Comparison of ENCODE assay signal across 8 cellular contexts in genomic region chr20:49915380-49916145, GRCh38. TPM values are rescaled to one million over a fixed set of nuclear protein-coding genes. Genes with fewer than 3 reads are reported as not detected.
DNase-seq lines count a peak whose midpoint lies in the region; FAIRE-seq and TF ChIP-seq lines count a peak whose summit lies in the region.

SPATA2 (minus strand) TSS chr20:49915529; CDS start chr20:49908490, 7,039 bp downstream.

- H3K4me1 Mint-ChIP-seq in neural crest cell, result peaks cover 30% of the 10 kb centered on the region

- H3K9ac ChIP-seq in Loucy (ENCODE audit: low read depth, low read length, poor library complexity, severe bottlenecking), result peak within 1 kb of the TSS; percentile 74

- H3K36me3 ChIP-seq in Loucy (ENCODE audit: insufficient read depth, low read length), result no peaks in the 10 kb centered on the region
- H3K36me3 ChIP-seq in stomach, result peaks cover 0 to 2% (median 0%) of the 10 kb centered on the region in 4 donors

- no peaks in the 10 kb centered on the region for H3K9me3 ChIP-seq in Loucy (ENCODE audit: insufficient read depth, low read depth, low read length)
- no peaks in the 10 kb centered on the region for H3K9me3 ChIP-seq in stomach

- H3K4me3 ChIP-seq in Loucy (ENCODE audit: low read length, poor library complexity, severe bottlenecking), result peak within 1 kb of the TSS; percentile 80
- peak within 1 kb of the TSS; percentile 87 to 99 for H3K4me3 ChIP-seq in foreskin fibroblast (ENCODE audit: low read depth in 1 of 2, low read length in 2 of 2)
- H3K4me3 ChIP-seq in stomach, result peak within 1 kb of the TSS; percentile 74 to 100 (median 90)

- H2AFZ ChIP-seq in Loucy (ENCODE audit: low read length), result peak within 1 kb of the TSS; percentile 93

- H3K27ac ChIP-seq in stomach, result peak within 1 kb of the TSS; percentile 93 to 99 (median 96)

- H3K9me3 Mint-ChIP-seq in neural crest cell, result no peaks in the 10 kb centered on the region

- FAIRE-seq in H54 (lab: Jason Lieb, UNC), result no peak

- TF ChIP-seq CTCF in Loucy (conservative IDR thresholded peaks at IDR 0.05; ENCODE audit: low read length) (no peak), foreskin fibroblast (IDR thresholded peaks at IDR 0.05; ENCODE audit: low read depth, low read length) (no peak), neural crest cell (conservative IDR thresholded peaks at IDR 0.05) (no peak), stomach (IDR thresholded peaks at IDR 0.05) (no peak)

- intact Hi-C loops in stomach (cut with DNase I; ENCODE audit: low total_unique reads), result no loop called here

- peak; percentile 97 for DNase-seq in ELF-1 (ENCODE audit: low read depth, low spot score)
- peak; percentile 95 for DNase-seq in H54 (ENCODE audit: insufficient read length, low spot score)
- peak; percentile 91 to 95 for DNase-seq in SHP77 (lab: John Stamatoyannopoulos, UW)
- peak; percentile 97 for DNase-seq in activated effector memory CD4-positive, alpha-beta T cell treated with anti-CD3 and anti-CD28 coated beads, Interleukin-2, amount 50 U/mL, for 16 hours
- DNase-seq in foreskin fibroblast, result peak; percentile 92 to 98
- DNase-seq in neural crest cell (ENCODE audit: low read depth, low spot score), result peak; percentile 91
- peak; percentile 98 for DNase-seq in stomach

- H3K36me3 Mint-ChIP-seq in neural crest cell (ENCODE audit: low read depth), result no peaks in the 10 kb centered on the region

- no peaks in the 10 kb centered on the region for H3F3A ChIP-seq in Loucy (ENCODE audit: low read depth)

- peaks cover 39% of the 10 kb centered on the region for H3K79me2 ChIP-seq in Loucy (ENCODE audit: insufficient read depth, low read length)

- peaks cover 30% of the 10 kb centered on the region for H3K4me1 ChIP-seq in Loucy (ENCODE audit: insufficient read depth, low read length, poor library complexity, severe bottlenecking)
- peaks cover 26 to 62% (median 46%) of the 10 kb centered on the region in 4 donors for H3K4me1 ChIP-seq in stomach

- H3K27me3 ChIP-seq in Loucy (ENCODE audit: insufficient read depth, low read length, poor library complexity, severe bottlenecking) (no peaks in the 10 kb centered on the region), stomach (no peaks in the 10 kb centered on the region)

- H3K4me2 ChIP-seq in Loucy (ENCODE audit: low read depth, low read length, poor library complexity, severe bottlenecking), result peak within 1 kb of the TSS; percentile 100

- TF ChIP-seq EP300 in stomach (IDR thresholded peaks at IDR 0.05), result no peak

- TF ChIP-seq POLR2A in H54 (IDR thresholded peaks at IDR 0.05; ENCODE audit: low read depth, low read length) (peak; percentile 58), stomach (IDR thresholded peaks at IDR 0.05) (peak in 1 of 4 donors; percentile 39)

- H3K9me2 ChIP-seq in Loucy (replicated peaks; ENCODE audit: low read depth, low read length), result no peaks in the 10 kb centered on the region

- peaks cover 24% of the 10 kb centered on the region for H4K20me1 ChIP-seq in Loucy (ENCODE audit: insufficient read depth, low read length, poor library complexity, severe bottlenecking)

- peak within 1 kb of the TSS; percentile 96 for H3K4me3 Mint-ChIP-seq in neural crest cell

- peaks cover 3% of the 10 kb centered on the region for H3K27me3 Mint-ChIP-seq in neural crest cell (ENCODE audit: low read depth)

- WGBS in stomach, 5 donors, result 0% methylated on average over 45 to 69 of the region's 69 CpGs

- peak within 1 kb of the TSS; percentile 100 for H3K27ac Mint-ChIP-seq in neural crest cell (ENCODE audit: unreplicated experiment)

RNA-seq across cellular contexts. Expression of gene SPATA2, which starts in this region (rescaled TPM):
- total RNA-seq in neural crest cell (10.3 and 10.5 TPM in 2 replicates), stomach (10 to 100 TPM in 1 of 5 donors, 1 to 10 TPM in 4; 3.1 to 14.3 (median 7.6) TPM)
- 1 to 10 TPM; 2.6 to 5.8 (median 3.9) TPM for polyA plus RNA-seq in stomach

Comparison
In these comparisons a context has a peak if more than half of its experiments do, and no peak if none do; other contexts are left out.
1. Peak in every context shown above with its lines: DNase-seq, H3K4me3 ChIP-seq and H3K27ac ChIP-seq.